In genomic region chr11:103898577-103899336, GRCh38 we compare ENCODE assay signal across 8 cellular contexts.
DNase-seq lines count a peak whose midpoint lies in the region; ATAC-seq, FAIRE-seq and TF ChIP-seq lines count a peak whose summit lies in the region.

No MANE protein-coding gene starts in this region.

- intact Hi-C loops in GM12878 (cut with micrococcal nuclease; ENCODE audit: unreplicated experiment) = loop anchor here (2.0 kb wide), 1 partner anchor 28 kb away; no protein-coding TSS in a partner anchor

- in situ Hi-C loops in GM12878 (cut with MboI) = no loop called here

- no peaks in the 10 kb centered on the region for H3K27me3 ChIP-seq in GM12878 (replicated peaks in 1 of 2; ENCODE audit: control insufficient read depth in 2 of 2, insufficient read depth in 2 of 2, low read length in 1 of 2)

- 1% methylated on average over 5 of the region's 5 CpGs for WGBS in GM12878 (ENCODE audit: insufficient coverage, insufficient replicate concordance, low lambda C conversion rate, missing lambda C conversion rate)

- POLR2A ChIA-PET in GM12878 (lab: Charles Lee) = interaction anchor here (0.7 kb wide), 1 partner anchor 1738 kb away, joined by 3 read pairs; no protein-coding TSS in a partner anchor
- POLR2A ChIA-PET in RWPE1 (lab: Yijun Ruan, JAX; ENCODE audit: low non-redundant PET) = no interaction called here

- DNase-seq in GM12878 (ENCODE audit: low read depth, low spot score) = peak; percentile 56
- DNase-seq in NCI-H226 = no peak
- no peak for DNase-seq in Kasumi-1 (lab: John Stamatoyannopoulos, UW)
- DNase-seq in RWPE1 (ENCODE audit: low spot score) = no peak
- no peak for DNase-seq in NCI-H2196 (lab: John Stamatoyannopoulos, UW; ENCODE audit: unreplicated experiment)

- H3K4me2 ChIP-seq in GM12878 (ENCODE audit: control insufficient read depth, insufficient read depth) = peak overlapping the region; percentile 58

- ATAC-seq in GM18873 (IDR thresholded peaks at IDR 0.05; ENCODE audit: low FRiP score, unreplicated experiment) (peak; percentile 84), GM21737 (IDR thresholded peaks at IDR 0.05; ENCODE audit: unreplicated experiment) (peak; percentile 64), HG03175 (IDR thresholded peaks at IDR 0.05; ENCODE audit: unreplicated experiment) (peak; percentile 73), GM12878 (peak; percentile 76)

- no peak overlapping the region for H3K9ac ChIP-seq in GM12878 (ENCODE audit: control insufficient read depth, insufficient read depth, low read length)

- H3K36me3 ChIP-seq in GM12878 (ENCODE audit: control insufficient read depth in 2 of 2, insufficient read depth in 2 of 2, low read length in 1 of 2) = no peaks in the 10 kb centered on the region

- no peaks in the 10 kb centered on the region for H3K79me2 ChIP-seq in GM12878 (ENCODE audit: control insufficient read depth, insufficient read depth, low read length)

- CTCF ChIA-PET in GM12878 (lab: Yijun Ruan, JAX) = interaction anchor here (0.9 to 1.3 kb wide), 2 partner anchors 11 to 60 kb away, joined by 3 to 4 read pairs; no protein-coding TSS in a partner anchor
- CTCF ChIA-PET in RWPE1 (lab: Yijun Ruan, JAX) = no interaction called here

- TF ChIP-seq RAD21 in GM12878 (IDR thresholded peaks at IDR 0.05; ENCODE audit: insufficient read depth, low read depth, low read length) = no peak

- H3K4me3 ChIP-seq in GM12878 = peak overlapping the region; percentile 66; the same call in 1 of the 2 replicates

- BruUV-seq in GM12878 (replicated peaks; lab: Mats Ljungman, UMichigan) = no TSS peak

- no peaks in the 10 kb centered on the region for H3K9me3 ChIP-seq in GM12878 (replicated peaks; ENCODE audit: control insufficient read depth, insufficient read depth, low read length)

- H3K27ac ChIP-seq in GM12878 (ENCODE audit: control insufficient read depth, insufficient read depth) = peak overlapping the region; percentile 73
- no peak overlapping the region for H3K27ac ChIP-seq in RWPE1

- TF ChIP-seq CTCF in GM12878 (IDR thresholded peaks at IDR 0.05 in 2 of 3, conservative IDR thresholded peaks at IDR 0.05 in 1 of 3; ENCODE audit: control insufficient read depth in 2 of 3, extremely low read depth in 1 of 3, insufficient read depth in 1 of 3, low read depth in 3 of 3, low read length in 3 of 3) = no peak
- no peak for TF ChIP-seq CTCF in RWPE1 (conservative IDR thresholded peaks at IDR 0.05; ENCODE audit: low read depth)

- H4K20me1 ChIP-seq in GM12878 (ENCODE audit: control insufficient read depth, insufficient read depth) = no peaks in the 10 kb centered on the region

- peaks cover 42% of the 10 kb centered on the region for H3K4me1 ChIP-seq in GM12878 (ENCODE audit: control insufficient read depth, insufficient read depth, low read length)

- RAD21 ChIA-PET in GM12878 (lab: Charles Lee; ENCODE audit: unreplicated experiment) = interaction anchor here (0.7 to 2.7 kb wide), 4 partner anchors 9 to 27 kb away, joined by 3 to 10 read pairs (median 5); no protein-coding TSS in a partner anchor

- SMC1A ChIA-PET in GM12878 (lab: Charles Lee; ENCODE audit: uncharacterized antibody, unreplicated experiment) = interaction anchor here (0.7 to 4.0 kb wide), 7 partner anchors 8 to 60 kb away, joined by 4 to 15 read pairs (median 6); no protein-coding TSS in a partner anchor

- TF ChIP-seq EP300 in GM12878 (IDR thresholded peaks at IDR 0.05; ENCODE audit: borderline replicate concordance in 1 of 2, control insufficient read depth in 1 of 2, low read depth in 2 of 2, low read length in 2 of 2) = no peak

- TF ChIP-seq POLR2A in GM12878 (IDR thresholded peaks at IDR 0.05; ENCODE audit: low read depth, low read length) = no peak

- H2AFZ ChIP-seq in GM12878 (ENCODE audit: control insufficient read depth, low read depth, low read length) = no peak overlapping the region

- FAIRE-seq in GM12878 (lab: Jason Lieb, UNC) = no peak

TF ChIP-seq in GM12878, 131 proteins besides CTCF, POLR2A, EP300 and RAD21:
- TF ChIP-seq NR2F1 (conservative IDR thresholded peaks at IDR 0.05) = peak; percentile 47; the same call in 1 of the 2 replicates
- TF ChIP-seq, protein P1, sequence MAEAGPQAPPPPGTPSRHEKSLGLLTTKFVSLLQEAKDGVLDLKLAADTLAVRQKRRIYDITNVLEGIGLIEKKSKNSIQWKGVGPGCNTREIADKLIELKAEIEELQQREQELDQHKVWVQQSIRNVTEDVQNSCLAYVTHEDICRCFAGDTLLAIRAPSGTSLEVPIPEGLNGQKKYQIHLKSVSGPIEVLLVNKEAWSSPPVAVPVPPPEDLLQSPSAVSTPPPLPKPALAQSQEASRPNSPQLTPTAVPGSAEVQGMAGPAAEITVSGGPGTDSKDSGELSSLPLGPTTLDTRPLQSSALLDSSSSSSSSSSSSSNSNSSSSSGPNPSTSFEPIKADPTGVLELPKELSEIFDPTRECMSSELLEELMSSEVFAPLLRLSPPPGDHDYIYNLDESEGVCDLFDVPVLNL (IDR thresholded peaks at IDR 0.05; ENCODE audit: low read depth, low read length) = no peak
- TF ChIP-seq BHLHE40 (IDR thresholded peaks at IDR 0.05; ENCODE audit: borderline replicate concordance in 1 of 2, low read depth in 2 of 2, low read length in 1 of 2) = peak; percentile 69 to 80; a peak in 3 of 4 replicates
- TF ChIP-seq MTA2 (IDR thresholded peaks at IDR 0.05; ENCODE audit: low read depth) = peak; percentile 41; the same call in 1 of the 2 replicates
- TF ChIP-seq IKZF2 (IDR thresholded peaks at IDR 0.05) = peak; percentile 63 to 71
- TF ChIP-seq, protein P2, sequence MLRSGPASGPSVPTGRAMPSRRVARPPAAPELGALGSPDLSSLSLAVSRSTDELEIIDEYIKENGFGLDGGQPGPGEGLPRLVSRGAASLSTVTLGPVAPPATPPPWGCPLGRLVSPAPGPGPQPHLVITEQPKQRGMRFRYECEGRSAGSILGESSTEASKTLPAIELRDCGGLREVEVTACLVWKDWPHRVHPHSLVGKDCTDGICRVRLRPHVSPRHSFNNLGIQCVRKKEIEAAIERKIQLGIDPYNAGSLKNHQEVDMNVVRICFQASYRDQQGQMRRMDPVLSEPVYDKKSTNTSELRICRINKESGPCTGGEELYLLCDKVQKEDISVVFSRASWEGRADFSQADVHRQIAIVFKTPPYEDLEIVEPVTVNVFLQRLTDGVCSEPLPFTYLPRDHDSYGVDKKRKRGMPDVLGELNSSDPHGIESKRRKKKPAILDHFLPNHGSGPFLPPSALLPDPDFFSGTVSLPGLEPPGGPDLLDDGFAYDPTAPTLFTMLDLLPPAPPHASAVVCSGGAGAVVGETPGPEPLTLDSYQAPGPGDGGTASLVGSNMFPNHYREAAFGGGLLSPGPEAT (IDR thresholded peaks at IDR 0.05; ENCODE audit: low read depth) = peak; percentile 52; the same call in 1 of the 2 replicates
- TF ChIP-seq TCF12 (IDR thresholded peaks at IDR 0.05; ENCODE audit: low read depth, low read length) = peak; percentile 65; the same call in 1 of the 2 replicates
- TF ChIP-seq IKZF1 (conservative IDR thresholded peaks at IDR 0.05) = peak; percentile 59
- no peak for TF ChIP-seq CREM (IDR thresholded peaks at IDR 0.05; ENCODE audit: low read depth)
- peak; percentile 89 for TF ChIP-seq SPI1 (IDR thresholded peaks at IDR 0.05; ENCODE audit: borderline replicate concordance, insufficient read depth, low read depth, low read length)
- peak; percentile 61; the same call in 1 of the 2 replicates for TF ChIP-seq IRF4 (IDR thresholded peaks at IDR 0.05; ENCODE audit: low read depth, low read length)
